17 cellular contexts compared by ENCODE assay signal in the genomic region with DNA sequence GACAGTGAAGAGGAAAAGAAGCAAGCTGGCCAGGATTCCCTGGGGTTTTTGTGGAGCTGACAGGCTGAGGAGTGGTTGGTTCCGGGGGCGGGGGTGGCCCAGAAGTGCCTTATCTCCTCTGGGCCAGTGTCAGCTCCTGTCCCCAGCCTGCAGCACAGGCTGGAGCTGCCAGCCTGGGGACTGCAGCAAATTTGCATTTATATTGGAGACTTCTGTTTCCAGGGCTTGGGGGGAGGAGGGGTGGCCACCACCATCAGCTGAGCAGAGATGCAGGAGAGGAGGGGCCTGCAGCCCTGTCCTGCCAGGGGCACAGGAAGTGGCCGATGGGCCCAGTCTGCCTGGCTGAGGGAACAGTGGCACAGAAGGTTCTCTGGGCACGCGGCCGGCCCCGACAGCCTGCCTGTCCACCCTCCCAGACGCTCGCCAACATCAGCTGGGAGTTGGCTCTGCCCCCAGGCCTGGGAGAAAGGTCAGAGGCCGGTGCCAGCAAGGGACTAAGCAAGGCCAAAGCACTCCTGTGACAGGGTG. TPM values are rescaled to one million over a fixed set of nuclear protein-coding genes. Genes with fewer than 3 reads are reported as not detected.
DNase-seq lines count a peak whose midpoint lies in the region; ATAC-seq and TF ChIP-seq lines count a peak whose summit lies in the region.
"Had no signal": no experiment of that assay in that cellular context is flagged by ENCODE, and none has a peak within 500 bp of the region (broad histone marks: within the 10 kb centered on the region; RNA-seq: fewer than 3 reads in every experiment).

No MANE protein-coding gene starts in this region.

- peak; percentile 90 to 95 for ATAC-seq in left cardiac atrium
- ATAC-seq in GM18861 (IDR thresholded peaks at IDR 0.05; ENCODE audit: unreplicated experiment) = no peak

- H3K27me3 Mint-ChIP-seq in neural progenitor cell (ENCODE audit: insufficient read depth, low read depth) = peaks cover 20% of the 10 kb centered on the region

- intact Hi-C loops in adrenal gland (cut with DNase I) (no loop called here), left cardiac atrium (cut with DNase I) (no loop called here)

- no peak for TF ChIP-seq POLR2A in adrenal gland (IDR thresholded peaks at IDR 0.05)

- no peak overlapping the region for H3K27ac Mint-ChIP-seq in neural progenitor cell
- H3K27ac Mint-ChIP-seq: dendritic cell treated with granulocyte-macrophage colony-stimulating factor and Interleukin-4, amounts not matched to agents 40 ng/mL and 50 ng/mL, for 4 days; HFFc6; naive B cell had no signal

- H3K4me1 Mint-ChIP-seq in neural progenitor cell = peaks cover 19% of the 10 kb centered on the region
- H3K4me1 Mint-ChIP-seq: naive B cell had no signal

- peak overlapping the region; percentile 22 for H2AFZ ChIP-seq in neural progenitor cell (replicated peaks)

- H3K36me3 Mint-ChIP-seq in neural progenitor cell = no peaks in the 10 kb centered on the region
- H3K36me3 Mint-ChIP-seq: naive B cell had no signal

- H3F3A ChIP-seq in neural progenitor cell (ENCODE audit: low read depth) = no peaks in the 10 kb centered on the region

- no peak overlapping the region for H3K4me3 Mint-ChIP-seq in neural progenitor cell
- H3K4me3 Mint-ChIP-seq: dendritic cell treated with granulocyte-macrophage colony-stimulating factor and Interleukin-4, amounts not matched to agents 40 ng/mL and 50 ng/mL, for 4 days; HFFc6 had no signal

- 20 to 38% (median 34%) methylated on average over 2 to 10 of the region's 10 CpGs for WGBS in adrenal gland, 4 donors

- DNase-seq in adrenal gland (peak; percentile 53 to 87 (median 78)), left cardiac atrium (peak; percentile 48), neural progenitor cell (ENCODE audit: low spot score) (peak; percentile 55), NCI-H446 (lab: John Stamatoyannopoulos, UW) (no peak), ureter (ENCODE audit: low spot score) (no peak), SKM-1 (lab: John Stamatoyannopoulos, UW; ENCODE audit: unreplicated experiment) (no peak)
- DNase-seq: activated CD4-positive, CD25-positive, alpha-beta regulatory T cell; Calu3; HFFc6; kidney; MG63; naive B cell; stimulated activated CD4-positive, alpha-beta T cell treated with anti-CD3 and anti-CD28 coated beads, Interleukin-12 subunit alpha, Interleukin-12 subunit beta, amount 100 ng/mL, for 4 hours had no signal

- no peaks in the 10 kb centered on the region for H3K9me3 Mint-ChIP-seq in neural progenitor cell
- H3K9me3 Mint-ChIP-seq: dendritic cell treated with granulocyte-macrophage colony-stimulating factor and Interleukin-4, amounts not matched to agents 40 ng/mL and 50 ng/mL, for 4 days; HFFc6; naive B cell had no signal

- H3K79me2 ChIP-seq in neural progenitor cell (ENCODE audit: low read depth) = no peaks in the 10 kb centered on the region

- H3K4me1 ChIP-seq in BLaER1 (peaks cover 25% of the 10 kb centered on the region), adrenal gland (replicated peaks in 1 of 2) (peaks cover 4 to 10% of the 10 kb centered on the region in 2 donors), neural progenitor cell (peaks cover 12% of the 10 kb centered on the region)

- H3K36me3 ChIP-seq in BLaER1 = no peaks in the 10 kb centered on the region
- H3K36me3 ChIP-seq in adrenal gland (replicated peaks in 1 of 2) = no peaks in the 10 kb centered on the region
- no peaks in the 10 kb centered on the region for H3K36me3 ChIP-seq in neural progenitor cell
- H3K36me3 ChIP-seq: MG63 had no signal

- H3K27me3 ChIP-seq in BLaER1 (no peaks in the 10 kb centered on the region), adrenal gland (no peaks in the 10 kb centered on the region), neural progenitor cell (no peaks in the 10 kb centered on the region)
- H3K27me3 ChIP-seq: MG63 had no signal

- H4K20me1 ChIP-seq in BLaER1 (no peaks in the 10 kb centered on the region), neural progenitor cell (ENCODE audit: low read depth) (no peaks in the 10 kb centered on the region)

- H3K9me3 ChIP-seq in BLaER1 (no peaks in the 10 kb centered on the region), adrenal gland (replicated peaks in 1 of 3) (no peaks in the 10 kb centered on the region), neural progenitor cell (ENCODE audit: low read depth) (no peaks in the 10 kb centered on the region)
- H3K9me3 ChIP-seq: MG63 had no signal

- TF ChIP-seq CTCF in adrenal gland (IDR thresholded peaks at IDR 0.05) (no peak), neural progenitor cell (IDR thresholded peaks at IDR 0.05) (no peak)

- H3K27ac ChIP-seq in BLaER1 (peak overlapping the region; percentile 19; the same call in 1 of the 2 replicates), adrenal gland (peak overlapping the region in 2 of 5 donors; percentile 31 to 58), neural progenitor cell (no peak overlapping the region)
- H3K27ac ChIP-seq: SK-N-MC had no signal

- H3K4me3 ChIP-seq in BLaER1 (no peak overlapping the region), adrenal gland (no peak overlapping the region), neural progenitor cell (no peak overlapping the region)
- H3K4me3 ChIP-seq: MG63, SK-N-MC had no signal

- H3K4me2 ChIP-seq in BLaER1 (peak overlapping the region; percentile 73), neural progenitor cell (peak overlapping the region; percentile 57)

- H3K9ac ChIP-seq in BLaER1 (peak overlapping the region; percentile 54), neural progenitor cell (no peak overlapping the region)

RNA-seq across cellular contexts. Expression of a gene that starts 24.3 kb away (rescaled TPM):
- not detected for total RNA-seq in adrenal gland
- polyA plus RNA-seq in adrenal gland = not detected
- not detected for total RNA-seq in left cardiac atrium
- total RNA-seq in neural progenitor cell (ENCODE audit: low replicate concordance) = not detected in 2 replicates
- not detected for total RNA-seq in ureter
- total RNA-seq: Calu3, HFFc6, kidney had no signal

RNA-seq across cellular contexts. Expression of a gene that starts 46.9 kb away (rescaled TPM):
- total RNA-seq in adrenal gland (100 to 1,000 TPM in 1 of 8 donors, 10 to 100 TPM in 7; 42.3 to 171 (median 67.6) TPM), left cardiac atrium (10 to 100 TPM; 34.1 to 38.9 TPM), neural progenitor cell (ENCODE audit: low replicate concordance) (6.8 and 12.8 TPM in 2 replicates), ureter (16.4 TPM)
- polyA plus RNA-seq in adrenal gland = 100 to 1,000 TPM in 1 of 3 donors, 10 to 100 TPM in 2; 19.1 to 160 (median 24.9) TPM

Comparison
In these comparisons a context has a peak if more than half of its experiments do, and no peak if none do; other contexts are left out.
1. DNase-seq: peak in adrenal gland (7 of 7), left cardiac atrium (single experiment) and neural progenitor cell (single experiment); none in NCI-H446 (0 of 2), ureter (single experiment) and SKM-1 (single experiment).